ENCODE assay signal across 11 cellular contexts in genomic region chr20:50439539-50440453, GRCh38.
DNase-seq lines count a peak whose midpoint lies in the region; ATAC-seq, FAIRE-seq and TF ChIP-seq lines count a peak whose summit lies in the region.
"Had no signal": no experiment of that assay in that cellular context is flagged by ENCODE, and none has a peak within 500 bp of the region (broad histone marks: within the 10 kb centered on the region; RNA-seq: fewer than 3 reads in every experiment).

No MANE protein-coding gene starts in this region.

- TF ChIP-seq POLR2A in esophagus muscularis mucosa (IDR thresholded peaks at IDR 0.05; ENCODE audit: low read depth), result no peak

- no peaks in the 10 kb centered on the region for H3K9me3 Mint-ChIP-seq in activated CD4-positive, alpha-beta memory T cell treated with anti-CD3 and anti-CD28 coated beads for 36 hours
- no peaks in the 10 kb centered on the region for H3K9me3 Mint-ChIP-seq in activated CD4-positive, alpha-beta memory T cell treated with anti-CD3 and anti-CD28 coated beads, Interleukin-2, amount 10 ng/mL, durations not matched to agents 7 days and 5 days

- no peaks in the 10 kb centered on the region for H3K27me3 Mint-ChIP-seq in activated CD4-positive, alpha-beta memory T cell treated with anti-CD3 and anti-CD28 coated beads for 36 hours
- no peaks in the 10 kb centered on the region for H3K27me3 Mint-ChIP-seq in activated CD4-positive, alpha-beta memory T cell treated with anti-CD3 and anti-CD28 coated beads, Interleukin-2, amount 10 ng/mL, durations not matched to agents 7 days and 5 days

- WGBS in esophagus muscularis mucosa, result 98% methylated on average over 6 of the region's 7 CpGs
- 87 to 91% (median 89%) methylated on average over 7 of the region's 7 CpGs for WGBS in small intestine, 3 donors

- no peak for TF ChIP-seq CTCF in esophagus muscularis mucosa (IDR thresholded peaks at IDR 0.05)

- no peak for FAIRE-seq in small intestine (lab: Jason Lieb, UNC)

- POLR2A ChIA-PET in activated CD4-positive, alpha-beta memory T cell treated with anti-CD3 and anti-CD28 coated beads for 36 hours (lab: Charles Lee), result interaction anchor here (1.0 kb wide), 1 partner anchor 90 kb away, joined by 3 read pairs; no protein-coding TSS in a partner anchor
- POLR2A ChIA-PET in activated CD4-positive, alpha-beta memory T cell treated with anti-CD3 and anti-CD28 coated beads, Interleukin-2, amount 10 ng/mL, durations not matched to agents 7 days and 5 days (lab: Charles Lee), result no interaction called here

- no peaks in the 10 kb centered on the region for H3K36me3 ChIP-seq in esophagus muscularis mucosa
- H3K36me3 ChIP-seq in small intestine (ENCODE audit: control insufficient read depth in 2 of 2, insufficient read depth in 2 of 2, low read length in 2 of 2), result no peaks in the 10 kb centered on the region
- H3K36me3 ChIP-seq: heart right ventricle, tibial artery had no signal

- peaks cover 30% of the 10 kb centered on the region for H3K4me1 Mint-ChIP-seq in activated CD4-positive, alpha-beta memory T cell treated with anti-CD3 and anti-CD28 coated beads for 36 hours (ENCODE audit: low read depth)
- H3K4me1 Mint-ChIP-seq in activated CD4-positive, alpha-beta memory T cell treated with anti-CD3 and anti-CD28 coated beads, Interleukin-2, amount 10 ng/mL, durations not matched to agents 7 days and 5 days, result peaks cover 24% of the 10 kb centered on the region

- no peak for ATAC-seq in HG02884 (IDR thresholded peaks at IDR 0.05; ENCODE audit: unreplicated experiment)

- H3K36me3 Mint-ChIP-seq in activated CD4-positive, alpha-beta memory T cell treated with anti-CD3 and anti-CD28 coated beads for 36 hours, result no peaks in the 10 kb centered on the region
- H3K36me3 Mint-ChIP-seq in activated CD4-positive, alpha-beta memory T cell treated with anti-CD3 and anti-CD28 coated beads, Interleukin-2, amount 10 ng/mL, durations not matched to agents 7 days and 5 days (ENCODE audit: low read depth), result no peaks in the 10 kb centered on the region

- no peak for TF ChIP-seq EP300 in esophagus muscularis mucosa (IDR thresholded peaks at IDR 0.05)

- intact Hi-C loops in activated CD4-positive, alpha-beta memory T cell treated with anti-CD3 and anti-CD28 coated beads for 36 hours (cut with micrococcal nuclease), result loop anchor here (1.0 kb wide), 1 partner anchor 100 kb away; no protein-coding TSS in a partner anchor
- intact Hi-C loops in esophagus muscularis mucosa (cut with DNase I), result no loop called here

- H3K4me3 ChIP-seq in esophagus muscularis mucosa (no peak overlapping the region), small intestine (ENCODE audit: low read depth in 1 of 2, low read length in 2 of 2) (no peak overlapping the region)
- H3K4me3 ChIP-seq: heart right ventricle, tibial artery had no signal

- H3K4me1 ChIP-seq in esophagus muscularis mucosa (peaks cover 7 to 20% (median 12%) of the 10 kb centered on the region in 4 donors), small intestine (ENCODE audit: control insufficient read depth in 2 of 2, insufficient read depth in 1 of 2, low read depth in 1 of 2, low read length in 1 of 2) (peaks cover 0 to 6% of the 10 kb centered on the region in 2 donors)

- H3K27ac Mint-ChIP-seq in activated CD4-positive, alpha-beta memory T cell treated with anti-CD3 and anti-CD28 coated beads for 36 hours, result peak overlapping the region; percentile 81
- H3K27ac Mint-ChIP-seq in activated CD4-positive, alpha-beta memory T cell treated with anti-CD3 and anti-CD28 coated beads, Interleukin-2, amount 10 ng/mL, durations not matched to agents 7 days and 5 days, result no peak overlapping the region

- H3K9me3 ChIP-seq in esophagus muscularis mucosa, result no peaks in the 10 kb centered on the region
- no peaks in the 10 kb centered on the region for H3K9me3 ChIP-seq in small intestine (ENCODE audit: control insufficient read depth, low read depth)
- H3K9me3 ChIP-seq: heart right ventricle, tibial artery had no signal

- CTCF ChIA-PET in activated CD4-positive, alpha-beta memory T cell treated with anti-CD3 and anti-CD28 coated beads for 36 hours (lab: Charles Lee), result interaction anchor here (0.6 kb wide), 1 partner anchor 44 kb away, joined by 3 read pairs; no protein-coding TSS in a partner anchor
- CTCF ChIA-PET in activated CD4-positive, alpha-beta memory T cell treated with anti-CD3 and anti-CD28 coated beads, Interleukin-2, amount 10 ng/mL, durations not matched to agents 7 days and 5 days (lab: Charles Lee), result no interaction called here

- H3K27me3 ChIP-seq in esophagus muscularis mucosa (no peaks in the 10 kb centered on the region), small intestine (ENCODE audit: control insufficient read depth in 2 of 2, insufficient read depth in 2 of 2, low read length in 2 of 2) (no peaks in the 10 kb centered on the region)
- H3K27me3 ChIP-seq: heart right ventricle, tibial artery had no signal

- DNase-seq in activated CD4-positive, alpha-beta memory T cell treated with anti-CD3 and anti-CD28 coated beads for 36 hours, result no peak
- DNase-seq in activated CD4-positive, alpha-beta memory T cell treated with anti-CD3 and anti-CD28 coated beads, Interleukin-2, amount 10 ng/mL, durations not matched to agents 7 days and 5 days, result no peak
- peak; percentile 35 for DNase-seq in RPMI7951 (ENCODE audit: low read depth)
- no peak for DNase-seq in esophagus muscularis mucosa (ENCODE audit: extremely low spot score)
- no peak for DNase-seq in small intestine
- DNase-seq in NK-92 treated with Interleukin-12 subunit alpha and Interleukin-12 subunit beta, amount 100 ng/mL, for 24 hours (lab: John Stamatoyannopoulos, UW), result no peak
- no peak for DNase-seq in NCI-H446 (lab: John Stamatoyannopoulos, UW)
- DNase-seq: NCI-H146 had no signal

- H3K27ac ChIP-seq in esophagus muscularis mucosa (replicated peaks in 1 of 4) (peak overlapping the region in 3 of 4 donors; percentile 9 to 68 (median 66)), small intestine (ENCODE audit: low read depth in 1 of 2, low read length in 1 of 2) (peak overlapping the region; percentile 75 to 76)
- H3K27ac ChIP-seq: tibial artery had no signal

- H3K4me3 Mint-ChIP-seq in activated CD4-positive, alpha-beta memory T cell treated with anti-CD3 and anti-CD28 coated beads for 36 hours, result no peak overlapping the region
- no peak overlapping the region for H3K4me3 Mint-ChIP-seq in activated CD4-positive, alpha-beta memory T cell treated with anti-CD3 and anti-CD28 coated beads, Interleukin-2, amount 10 ng/mL, durations not matched to agents 7 days and 5 days
